1 cellular context compared by ENCODE assay signal in genomic region chr17:80646328-80646727, GRCh38.
A peak's percentile ranks its signal among the peaks of the same experiment; 100 is the strongest.
TF ChIP-seq lines count a peak whose summit lies in the region.

No MANE protein-coding gene starts in this region.

TF ChIP-seq in HEK293, 187 proteins besides CTCF, POLR2A, EP300 and RAD21 (continued from another document):
- TF ChIP-seq PRDM6 (tag by site-specific recombination; IDR thresholded peaks at IDR 0.05) (peak; percentile 52), ZBTB7A (tag by site-specific recombination; IDR thresholded peaks at IDR 0.05; ENCODE audit: low read depth) (no peak), ZIC2 (tag by site-specific recombination; IDR thresholded peaks at IDR 0.05) (peak; percentile 90), BCL6B (tag by site-specific recombination; IDR thresholded peaks at IDR 0.05) (no peak), ZNF280D (tag by site-specific recombination; IDR thresholded peaks at IDR 0.05) (no peak), ZNF391 (tag by site-specific recombination; IDR thresholded peaks at IDR 0.05; ENCODE audit: borderline replicate concordance, low read depth) (no peak), BCL11A (tag by site-specific recombination; IDR thresholded peaks at IDR 0.05; ENCODE audit: low read depth) (no peak), IKZF3 (tag by site-specific recombination; IDR thresholded peaks at IDR 0.05) (peak; percentile 44), ZNF549 (tag by site-specific recombination; IDR thresholded peaks at IDR 0.05) (no peak), ZNF423 (tag by site-specific recombination; IDR thresholded peaks at IDR 0.05) (peak; percentile 58; the same call in 1 of the 2 replicates)
